In genomic region chr7:152761116-152761748, GRCh38 we compare ENCODE assay signal across 1 cellular context.
A peak's percentile ranks its signal among the peaks of the same experiment; 100 is the strongest.
TF ChIP-seq lines count a peak whose summit lies in the region.

No MANE protein-coding gene starts in this region.

TF ChIP-seq in GM12878, 131 proteins besides CTCF, POLR2A, EP300 and RAD21 (continued from another document):
- TF ChIP-seq CUX1 (IDR thresholded peaks at IDR 0.05; ENCODE audit: insufficient replicate concordance, low read depth, low read length) (peak; percentile 17), PKNOX1 (IDR thresholded peaks at IDR 0.05) (peak; percentile 27; the same call in 1 of the 2 replicates)
